2 cellular contexts compared by ENCODE assay signal in genomic region chr3:112693186-112693585, GRCh38.
TF ChIP-seq lines count a peak whose summit lies in the region.

No MANE protein-coding gene starts in this region.

TF ChIP-seq in IMR-90, 13 proteins besides CTCF, POLR2A, EP300 and RAD21:
- TF ChIP-seq RFX5 (IDR thresholded peaks at IDR 0.05; ENCODE audit: low read depth, low read length) = no peak
TF ChIP-seq in IMR-90: peak in this region for 0.

TF ChIP-seq in K562, 482 proteins besides CTCF, POLR2A, EP300 and RAD21:
- 0 out of 2 replicates have a peak, but pooled peaks have one; percentile 4 for TF ChIP-seq NFE2 (IDR thresholded peaks at IDR 0.05; ENCODE audit: low read depth)
- TF ChIP-seq IFI16 (CRISPR knock-in tag; IDR thresholded peaks at IDR 0.05) = no peak
- TF ChIP-seq ZBTB12 (CRISPR knock-in tag; IDR thresholded peaks at IDR 0.05) = no peak
- no peak for TF ChIP-seq PBX2 (CRISPR knock-in tag; IDR thresholded peaks at IDR 0.05; ENCODE audit: low read depth)
- no peak for TF ChIP-seq PBX2 (tag; conservative IDR thresholded peaks at IDR 0.05; ENCODE audit: low read depth)
